ENCODE assay signal across 27 cellular contexts in genomic region chr3:46205286-46205960, GRCh38. TPM values are rescaled to one million over a fixed set of nuclear protein-coding genes. Genes with fewer than 3 reads are reported as not detected.
DNase-seq lines count a peak whose midpoint lies in the region; ATAC-seq and TF ChIP-seq lines count a peak whose summit lies in the region.
"Had no signal": no experiment of that assay in that cellular context is flagged by ENCODE, and none has a peak within 500 bp of the region (broad histone marks: within the 10 kb centered on the region; RNA-seq: fewer than 3 reads in every experiment).

No MANE protein-coding gene starts in this region.

- H3K27ac ChIP-seq in muscle layer of duodenum (ENCODE audit: low read length) (peak overlapping the region; percentile 64), upper lobe of right lung (peak overlapping the region; percentile 36)
- H3K27ac ChIP-seq: brain microvascular endothelial cell, prostate gland, sigmoid colon, testis had no signal

- POLR2A ChIA-PET in activated CD4-positive, alpha-beta memory T cell treated with anti-CD3 and anti-CD28 coated beads, Interleukin-2, amount 10 ng/mL, durations not matched to agents 7 days and 5 days (lab: Charles Lee): interaction anchor here (1.1 to 1.8 kb wide), 2 partner anchors 17 to 168 kb away, joined by 3 to 6 read pairs; no protein-coding TSS in a partner anchor
- POLR2A ChIA-PET in activated CD4-positive, alpha-beta memory T cell treated with anti-CD3 and anti-CD28 coated beads for 36 hours (lab: Charles Lee): no interaction called here

- CTCF ChIA-PET in activated CD4-positive, alpha-beta memory T cell treated with anti-CD3 and anti-CD28 coated beads, Interleukin-2, amount 10 ng/mL, durations not matched to agents 7 days and 5 days (lab: Charles Lee): interaction anchor here (0.8 to 7.3 kb wide), 7 partner anchors 8 to 165 kb away, joined by 3 to 95 read pairs (median 3); partner anchors contain the start of gene CCR5
- CTCF ChIA-PET in activated CD4-positive, alpha-beta memory T cell treated with anti-CD3 and anti-CD28 coated beads for 36 hours (lab: Charles Lee): interaction anchor here (0.7 kb wide), 1 partner anchor 71 kb away, joined by 4 read pairs; no protein-coding TSS in a partner anchor

- no peak for TF ChIP-seq CTCF in upper lobe of right lung (IDR thresholded peaks at IDR 0.05)

- peak overlapping the region; percentile 71 for H3K4me3 Mint-ChIP-seq in activated CD4-positive, alpha-beta memory T cell treated with anti-CD3 and anti-CD28 coated beads, Interleukin-2, amount 10 ng/mL, durations not matched to agents 7 days and 5 days
- H3K4me3 Mint-ChIP-seq in activated CD4-positive, alpha-beta memory T cell treated with anti-CD3 and anti-CD28 coated beads for 36 hours: no peak overlapping the region
- H3K4me3 Mint-ChIP-seq in activated T-helper 1 cell treated with anti-CD3 and anti-CD28 coated beads, Interleukin-12 subunit alpha, Interleukin-12 subunit beta, Interleukin-2, Interleukin-4 antibody, amounts not matched to agents 30 ng/mL and 10 ng/mL and 1 ng/mL, durations not matched to agents 14 hours and 24 hours and 36 hours: peak overlapping the region; percentile 78
- H3K4me3 Mint-ChIP-seq: activated B cell treated with CpG ODN at 0.5 μM for 24 hours; activated T-cell treated with anti-CD3 and anti-CD28 coated beads, Interleukin-2, amount 50 U/mL, for 24 hours had no signal

- H3K9me3 ChIP-seq in muscle layer of duodenum (ENCODE audit: control insufficient read depth in 1 of 2, low read length in 2 of 2) (no peaks in the 10 kb centered on the region), upper lobe of right lung (no peaks in the 10 kb centered on the region)
- H3K9me3 ChIP-seq: heart right ventricle, prostate gland, sigmoid colon, testis had no signal

- no peaks in the 10 kb centered on the region for H3K27me3 ChIP-seq in muscle layer of duodenum (ENCODE audit: low read depth, low read length)
- no peaks in the 10 kb centered on the region for H3K27me3 ChIP-seq in upper lobe of right lung
- H3K27me3 ChIP-seq: brain microvascular endothelial cell, sigmoid colon, testis had no signal

- H3K27ac Mint-ChIP-seq in activated CD4-positive, alpha-beta memory T cell treated with anti-CD3 and anti-CD28 coated beads, Interleukin-2, amount 10 ng/mL, durations not matched to agents 7 days and 5 days: no peak overlapping the region
- H3K27ac Mint-ChIP-seq in activated CD4-positive, alpha-beta memory T cell treated with anti-CD3 and anti-CD28 coated beads for 36 hours: no peak overlapping the region
- H3K27ac Mint-ChIP-seq in activated T-helper 1 cell treated with anti-CD3 and anti-CD28 coated beads, Interleukin-12 subunit alpha, Interleukin-12 subunit beta, Interleukin-2, Interleukin-4 antibody, amounts not matched to agents 30 ng/mL and 10 ng/mL and 1 ng/mL, durations not matched to agents 14 hours and 24 hours and 36 hours: peak overlapping the region; percentile 76
- H3K27ac Mint-ChIP-seq: activated B cell treated with CpG ODN at 0.5 μM for 24 hours; activated T-cell treated with anti-CD3 and anti-CD28 coated beads, Interleukin-2, amount 50 U/mL, for 24 hours had no signal

- H3K9me3 Mint-ChIP-seq in activated CD4-positive, alpha-beta memory T cell treated with anti-CD3 and anti-CD28 coated beads, Interleukin-2, amount 10 ng/mL, durations not matched to agents 7 days and 5 days: no peaks in the 10 kb centered on the region
- no peaks in the 10 kb centered on the region for H3K9me3 Mint-ChIP-seq in activated CD4-positive, alpha-beta memory T cell treated with anti-CD3 and anti-CD28 coated beads for 36 hours
- H3K9me3 Mint-ChIP-seq in activated T-helper 1 cell treated with anti-CD3 and anti-CD28 coated beads, Interleukin-12 subunit alpha, Interleukin-12 subunit beta, Interleukin-2, Interleukin-4 antibody, amounts not matched to agents 30 ng/mL and 10 ng/mL and 1 ng/mL, durations not matched to agents 14 hours and 24 hours and 36 hours: no peaks in the 10 kb centered on the region
- H3K9me3 Mint-ChIP-seq: activated B cell treated with CpG ODN at 0.5 μM for 24 hours; activated T-cell treated with anti-CD3 and anti-CD28 coated beads, Interleukin-2, amount 50 U/mL, for 24 hours had no signal

- H3K36me3 ChIP-seq in muscle layer of duodenum (ENCODE audit: control insufficient read depth in 1 of 2, insufficient read depth in 2 of 2, low read length in 2 of 2) (no peaks in the 10 kb centered on the region), upper lobe of right lung (no peaks in the 10 kb centered on the region)
- H3K36me3 ChIP-seq: brain microvascular endothelial cell, prostate gland, sigmoid colon had no signal

- intact Hi-C loops in activated CD4-positive, alpha-beta memory T cell treated with anti-CD3 and anti-CD28 coated beads for 36 hours (cut with micrococcal nuclease): loop anchor here (5.0 kb wide), 1 partner anchor 62 kb away; no protein-coding TSS in a partner anchor
- intact Hi-C loops in activated T-helper 1 cell treated with anti-CD3 and anti-CD28 coated beads, Interleukin-12 subunit alpha, Interleukin-12 subunit beta, Interleukin-2, Interleukin-4 antibody, amounts not matched to agents 30 ng/mL and 10 ng/mL and 1 ng/mL, durations not matched to agents 14 hours and 24 hours and 36 hours (cut with micrococcal nuclease): loop anchor here (5.0 kb wide), 1 partner anchor 243 kb away; no protein-coding TSS in a partner anchor
- intact Hi-C loops in upper lobe of right lung (cut with DNase I): no loop called here

- H3K4me3 ChIP-seq in muscle layer of duodenum (ENCODE audit: low read depth in 1 of 2, low read length in 2 of 2) (peak overlapping the region; percentile 2 to 17), upper lobe of right lung (peak overlapping the region; percentile 43)
- H3K4me3 ChIP-seq: K562, prostate gland, testis had no signal

- ATAC-seq in upper lobe of right lung: no peak
- no peak for ATAC-seq in HG02763 (IDR thresholded peaks at IDR 0.05; ENCODE audit: unreplicated experiment)
- ATAC-seq: K562 had no signal

- peaks cover 63% of the 10 kb centered on the region for H3K36me3 Mint-ChIP-seq in activated CD4-positive, alpha-beta memory T cell treated with anti-CD3 and anti-CD28 coated beads, Interleukin-2, amount 10 ng/mL, durations not matched to agents 7 days and 5 days (ENCODE audit: low read depth)
- no peaks in the 10 kb centered on the region for H3K36me3 Mint-ChIP-seq in activated CD4-positive, alpha-beta memory T cell treated with anti-CD3 and anti-CD28 coated beads for 36 hours
- H3K36me3 Mint-ChIP-seq in activated T-helper 1 cell treated with anti-CD3 and anti-CD28 coated beads, Interleukin-12 subunit alpha, Interleukin-12 subunit beta, Interleukin-2, Interleukin-4 antibody, amounts not matched to agents 30 ng/mL and 10 ng/mL and 1 ng/mL, durations not matched to agents 14 hours and 24 hours and 36 hours (ENCODE audit: low read depth): peaks cover 37% of the 10 kb centered on the region

- H3K4me1 ChIP-seq in muscle layer of duodenum (ENCODE audit: control insufficient read depth in 1 of 2, insufficient read depth in 2 of 2, low read length in 2 of 2) (no peaks in the 10 kb centered on the region), upper lobe of right lung (peaks cover 16% of the 10 kb centered on the region)
- H3K4me1 ChIP-seq: prostate gland, sigmoid colon, testis had no signal

- no peak for DNase-seq in activated CD4-positive, alpha-beta memory T cell treated with anti-CD3 and anti-CD28 coated beads, Interleukin-2, amount 10 ng/mL, durations not matched to agents 7 days and 5 days
- no peak for DNase-seq in activated CD4-positive, alpha-beta memory T cell treated with anti-CD3 and anti-CD28 coated beads for 36 hours
- no peak for DNase-seq in activated T-helper 1 cell treated with anti-CD3 and anti-CD28 coated beads, Interleukin-12 subunit alpha, Interleukin-12 subunit beta, Interleukin-2, Interleukin-4 antibody, amounts not matched to agents 30 ng/mL and 10 ng/mL and 1 ng/mL, durations not matched to agents 14 hours and 24 hours and 36 hours (ENCODE audit: low spot score)
- DNase-seq in upper lobe of right lung (no peak), globus pallidus (ENCODE audit: low spot score) (no peak), cerebellar cortex (ENCODE audit: low spot score) (no peak)
- DNase-seq: activated B cell treated with CpG ODN at 0.5 μM for 24 hours; activated naive CD4-positive, alpha-beta T cell; activated T-cell treated with anti-CD3 and anti-CD28 coated beads, Interleukin-2, amount 50 U/mL, for 24 hours; brain microvascular endothelial cell; DMS53; heart right ventricle; NCI-H1436; NCI-H2081 treated with DMSO at 0.1 percent for 48 hours; NCI-H226; sigmoid colon; stimulated activated CD4-positive, alpha-beta T cell treated with anti-CD3 and anti-CD28 coated beads, Interleukin-15, amount 100 ng/mL, for 24 hours; stimulated activated naive CD4-positive, alpha-beta T cell; SW 1271; testis had no signal

- no peaks in the 10 kb centered on the region for H3K27me3 Mint-ChIP-seq in activated CD4-positive, alpha-beta memory T cell treated with anti-CD3 and anti-CD28 coated beads, Interleukin-2, amount 10 ng/mL, durations not matched to agents 7 days and 5 days
- peaks cover 1% of the 10 kb centered on the region for H3K27me3 Mint-ChIP-seq in activated CD4-positive, alpha-beta memory T cell treated with anti-CD3 and anti-CD28 coated beads for 36 hours
- peaks cover 1% of the 10 kb centered on the region for H3K27me3 Mint-ChIP-seq in activated T-helper 1 cell treated with anti-CD3 and anti-CD28 coated beads, Interleukin-12 subunit alpha, Interleukin-12 subunit beta, Interleukin-2, Interleukin-4 antibody, amounts not matched to agents 30 ng/mL and 10 ng/mL and 1 ng/mL, durations not matched to agents 14 hours and 24 hours and 36 hours (ENCODE audit: insufficient read depth)
- H3K27me3 Mint-ChIP-seq: activated B cell treated with CpG ODN at 0.5 μM for 24 hours; activated T-cell treated with anti-CD3 and anti-CD28 coated beads, Interleukin-2, amount 50 U/mL, for 24 hours had no signal

- peaks cover 56% of the 10 kb centered on the region for H3K4me1 Mint-ChIP-seq in activated CD4-positive, alpha-beta memory T cell treated with anti-CD3 and anti-CD28 coated beads, Interleukin-2, amount 10 ng/mL, durations not matched to agents 7 days and 5 days
- peaks cover 17% of the 10 kb centered on the region for H3K4me1 Mint-ChIP-seq in activated CD4-positive, alpha-beta memory T cell treated with anti-CD3 and anti-CD28 coated beads for 36 hours (ENCODE audit: low read depth)
- H3K4me1 Mint-ChIP-seq in activated T-helper 1 cell treated with anti-CD3 and anti-CD28 coated beads, Interleukin-12 subunit alpha, Interleukin-12 subunit beta, Interleukin-2, Interleukin-4 antibody, amounts not matched to agents 30 ng/mL and 10 ng/mL and 1 ng/mL, durations not matched to agents 14 hours and 24 hours and 36 hours (ENCODE audit: low read depth): peaks cover 68% of the 10 kb centered on the region

RNA-seq across cellular contexts. Expression of gene CCR1, which starts 2.7 kb away (rescaled TPM):
- 10 to 100 TPM; 20.0 to 20.7 TPM for total RNA-seq in activated CD4-positive, alpha-beta memory T cell treated with anti-CD3 and anti-CD28 coated beads, Interleukin-2, amount 10 ng/mL, durations not matched to agents 7 days and 5 days
- total RNA-seq in activated CD4-positive, alpha-beta memory T cell treated with anti-CD3 and anti-CD28 coated beads for 36 hours: 1 to 10 TPM in 1 of 2 experiments, under 1 TPM in 1; 0.80 to 1.3 TPM
- 22.6 and 23.2 TPM in 2 replicates for total RNA-seq in activated T-helper 1 cell treated with anti-CD3 and anti-CD28 coated beads, Interleukin-12 subunit alpha, Interleukin-12 subunit beta, Interleukin-2, Interleukin-4 antibody, amounts not matched to agents 30 ng/mL and 10 ng/mL and 1 ng/mL, durations not matched to agents 14 hours and 24 hours and 36 hours
- 40.9 TPM for total RNA-seq in upper lobe of right lung
- total RNA-seq: HT-29, K562, lung microvascular endothelial cell had no signal

RNA-seq across cellular contexts. Expression of gene CCR3, which starts 36.8 kb away (rescaled TPM):
- 1 to 10 TPM; 1.2 to 1.9 TPM for total RNA-seq in activated CD4-positive, alpha-beta memory T cell treated with anti-CD3 and anti-CD28 coated beads, Interleukin-2, amount 10 ng/mL, durations not matched to agents 7 days and 5 days
- not detected for total RNA-seq in activated CD4-positive, alpha-beta memory T cell treated with anti-CD3 and anti-CD28 coated beads for 36 hours
- 0.29 TPM in 1 of 2 replicates, not detected in the other for total RNA-seq in activated T-helper 1 cell treated with anti-CD3 and anti-CD28 coated beads, Interleukin-12 subunit alpha, Interleukin-12 subunit beta, Interleukin-2, Interleukin-4 antibody, amounts not matched to agents 30 ng/mL and 10 ng/mL and 1 ng/mL, durations not matched to agents 14 hours and 24 hours and 36 hours
- 0.43 TPM for total RNA-seq in upper lobe of right lung
- total RNA-seq: activated B cell treated with CpG ODN at 0.5 μM for 24 hours, fibroblast of villous mesenchyme, HT-29, K562, lung microvascular endothelial cell, prostate gland, sigmoid colon, testis had no signal

Comparison
In these comparisons a context has a peak if more than half of its experiments do, and no peak if none do; other contexts are left out.
1. RNA of gene CCR1, which starts 2.7 kb away (total RNA-seq): 40.9 TPM in upper lobe of right lung (single experiment), 22.6 to 23.2 TPM in activated T-helper 1 cell treated with anti-CD3 and anti-CD28 coated beads, Interleukin-12 subunit alpha, Interleukin-12 subunit beta, Interleukin-2, Interleukin-4 antibody, amounts not matched to agents 30 ng/mL and 10 ng/mL and 1 ng/mL, durations not matched to agents 14 hours and 24 hours and 36 hours and 20.0 to 20.7 TPM in activated CD4-positive, alpha-beta memory T cell treated with anti-CD3 and anti-CD28 coated beads, Interleukin-2, amount 10 ng/mL, durations not matched to agents 7 days and 5 days; 0.80 to 1.3 TPM in activated CD4-positive, alpha-beta memory T cell treated with anti-CD3 and anti-CD28 coated beads for 36 hours; every median in the first group is over 4 times any median in the second.